In genomic region chr5:76270214-76270613, GRCh38 we compare ENCODE assay signal across 13 cellular contexts.
DNase-seq lines count a peak whose midpoint lies in the region; ATAC-seq and TF ChIP-seq lines count a peak whose summit lies in the region.
"Had no signal": no experiment of that assay in that cellular context is flagged by ENCODE, and none has a peak within 500 bp of the region (broad histone marks: within the 10 kb centered on the region; RNA-seq: fewer than 3 reads in every experiment).

No MANE protein-coding gene starts in this region.

- ATAC-seq in HG02610 (IDR thresholded peaks at IDR 0.05; ENCODE audit: unreplicated experiment) = peak; percentile 67
- ATAC-seq in natural killer cell treated with Interleukin-12 subunit alpha and Interleukin-12 subunit beta and Interleukin-15 and Interleukin-18, amount 100 ng/mL, for 72 hours = peak; percentile 85 to 89

- POLR2A ChIA-PET in GM10248 (lab: Yijun Ruan, JAX) = no interaction called here

- CTCF ChIA-PET in GM10248 (lab: Yijun Ruan, JAX) = no interaction called here
- CTCF ChIA-PET in activated naive CD4-positive, alpha-beta T cell treated with anti-CD3 and anti-CD28 coated beads, Interleukin-2, amount 10 ng/mL, durations not matched to agents 7 days and 5 days (lab: Charles Lee) = no interaction called here

- no peak for TF ChIP-seq CTCF in GM10248 (IDR thresholded peaks at IDR 0.05; ENCODE audit: control extremely low read depth, extremely low read depth, low read depth, missing control alignments)

- H3K36me3 Mint-ChIP-seq in activated naive CD4-positive, alpha-beta T cell treated with anti-CD3 and anti-CD28 coated beads, Interleukin-2, amount 10 ng/mL, durations not matched to agents 7 days and 5 days = peaks cover 4% of the 10 kb centered on the region
- no peaks in the 10 kb centered on the region for H3K36me3 Mint-ChIP-seq in natural killer cell treated with Interleukin-12 subunit alpha and Interleukin-12 subunit beta and Interleukin-15 and Interleukin-18, amount 100 ng/mL, for 72 hours
- H3K36me3 Mint-ChIP-seq: immature natural killer cell had no signal

- DNase-seq in GM10248 (ENCODE audit: extremely low spot score) = peak; percentile 44
- no peak for DNase-seq in activated naive CD4-positive, alpha-beta T cell treated with anti-CD3 and anti-CD28 coated beads, Interleukin-2, amount 10 ng/mL, durations not matched to agents 7 days and 5 days
- peak; percentile 65 for DNase-seq in natural killer cell treated with Interleukin-12 subunit alpha and Interleukin-12 subunit beta and Interleukin-15 and Interleukin-18, amount 100 ng/mL, for 72 hours (ENCODE audit: low spot score)
- no peak for DNase-seq in NOMO-1 treated with dmso at 0.1 percent for 144 hours (lab: John Stamatoyannopoulos, UW; ENCODE audit: unreplicated experiment)
- no peak for DNase-seq in NOMO-1 (lab: John Stamatoyannopoulos, UW; ENCODE audit: unreplicated experiment in 2 of 2)
- DNase-seq in NCI-H187 treated with DMSO at 0.1 percent for 48 hours (lab: John Stamatoyannopoulos, UW) = no peak
- no peak for DNase-seq in NCI-H1930 (lab: John Stamatoyannopoulos, UW)
- DNase-seq: adrenal gland; CD4-positive, alpha-beta T cell; immature natural killer cell; NCI-H1417 had no signal

- peaks cover 12% of the 10 kb centered on the region for H3K27me3 Mint-ChIP-seq in activated naive CD4-positive, alpha-beta T cell treated with anti-CD3 and anti-CD28 coated beads, Interleukin-2, amount 10 ng/mL, durations not matched to agents 7 days and 5 days
- peaks cover 0 to 2% of the 10 kb centered on the region in 2 donors for H3K27me3 Mint-ChIP-seq in natural killer cell treated with Interleukin-12 subunit alpha and Interleukin-12 subunit beta and Interleukin-15 and Interleukin-18, amount 100 ng/mL, for 72 hours
- H3K27me3 Mint-ChIP-seq: CD4-positive, alpha-beta T cell had no signal

- no peak overlapping the region for H3K4me3 Mint-ChIP-seq in activated naive CD4-positive, alpha-beta T cell treated with anti-CD3 and anti-CD28 coated beads, Interleukin-2, amount 10 ng/mL, durations not matched to agents 7 days and 5 days
- H3K4me3 Mint-ChIP-seq in natural killer cell treated with Interleukin-12 subunit alpha and Interleukin-12 subunit beta and Interleukin-15 and Interleukin-18, amount 100 ng/mL, for 72 hours = peak overlapping the region; percentile 90
- H3K4me3 Mint-ChIP-seq: CD4-positive, alpha-beta T cell; immature natural killer cell; neural crest cell had no signal

- peak overlapping the region; percentile 74 for H3K27ac Mint-ChIP-seq in activated naive CD4-positive, alpha-beta T cell treated with anti-CD3 and anti-CD28 coated beads, Interleukin-2, amount 10 ng/mL, durations not matched to agents 7 days and 5 days
- peak overlapping the region; percentile 96 to 99 for H3K27ac Mint-ChIP-seq in natural killer cell treated with Interleukin-12 subunit alpha and Interleukin-12 subunit beta and Interleukin-15 and Interleukin-18, amount 100 ng/mL, for 72 hours
- H3K27ac Mint-ChIP-seq: CD4-positive, alpha-beta T cell had no signal

- H3K9me3 Mint-ChIP-seq in activated naive CD4-positive, alpha-beta T cell treated with anti-CD3 and anti-CD28 coated beads, Interleukin-2, amount 10 ng/mL, durations not matched to agents 7 days and 5 days = peaks cover 6% of the 10 kb centered on the region
- H3K9me3 Mint-ChIP-seq in natural killer cell treated with Interleukin-12 subunit alpha and Interleukin-12 subunit beta and Interleukin-15 and Interleukin-18, amount 100 ng/mL, for 72 hours = no peaks in the 10 kb centered on the region
- H3K9me3 Mint-ChIP-seq: CD4-positive, alpha-beta T cell; neural crest cell had no signal

- H3K4me1 Mint-ChIP-seq in activated naive CD4-positive, alpha-beta T cell treated with anti-CD3 and anti-CD28 coated beads, Interleukin-2, amount 10 ng/mL, durations not matched to agents 7 days and 5 days = peaks cover 23% of the 10 kb centered on the region
- H3K4me1 Mint-ChIP-seq in natural killer cell treated with Interleukin-12 subunit alpha and Interleukin-12 subunit beta and Interleukin-15 and Interleukin-18, amount 100 ng/mL, for 72 hours (ENCODE audit: low read depth in 2 of 2) = peaks cover 38 to 46% of the 10 kb centered on the region in 2 donors

Comparison
In these comparisons a context has a peak if more than half of its experiments do, and no peak if none do; other contexts are left out.
1. DNase-seq: peak in GM10248 (single experiment) and natural killer cell treated with Interleukin-12 subunit alpha and Interleukin-12 subunit beta and Interleukin-15 and Interleukin-18, amount 100 ng/mL, for 72 hours (single experiment); none in activated naive CD4-positive, alpha-beta T cell treated with anti-CD3 and anti-CD28 coated beads, Interleukin-2, amount 10 ng/mL, durations not matched to agents 7 days and 5 days (single experiment), NOMO-1 treated with dmso at 0.1 percent for 144 hours (single experiment), NOMO-1 (0 of 2), NCI-H187 treated with DMSO at 0.1 percent for 48 hours (single experiment) and NCI-H1930 (0 of 2).